Comparison of ENCODE assay signal across 9 cellular contexts in genomic region chr17:64216385-64217248, GRCh38. TPM values are rescaled to one million over a fixed set of nuclear protein-coding genes. Genes with fewer than 3 reads are reported as not detected.
DNase-seq lines count a peak whose midpoint lies in the region; ATAC-seq and TF ChIP-seq lines count a peak whose summit lies in the region.
"Had no signal": no experiment of that assay in that cellular context is flagged by ENCODE, and none has a peak within 500 bp of the region (broad histone marks: within the 10 kb centered on the region; RNA-seq: fewer than 3 reads in every experiment).

No MANE protein-coding gene starts in this region.

- H3K9me3 Mint-ChIP-seq in H9 = no peaks in the 10 kb centered on the region

- no peak overlapping the region for H2BK20ac ChIP-seq in H9 (ENCODE audit: low read depth, low read length, poor library complexity, severe bottlenecking)

- no peak overlapping the region for H2BK12ac ChIP-seq in H9 (ENCODE audit: insufficient read length, low read depth, low read length)

- H3K4me1 Mint-ChIP-seq in H9 = peaks cover 22 to 23% of the 10 kb centered on the region in 2 experiments

- DNase-seq in H9 (peak; percentile 78), T1000 (lab: John Stamatoyannopoulos, UW) (peak; percentile 35), thoracic aorta (ENCODE audit: low spot score) (no peak), NCI-H345 (lab: John Stamatoyannopoulos, UW) (no peak), NCI-H2029 (lab: John Stamatoyannopoulos, UW) (no peak)
- DNase-seq in activated effector memory CD4-positive, alpha-beta T cell treated with anti-CD3 and anti-CD28 coated beads, Interleukin-2, amount 50 U/mL, for 16 hours = no peak

- no CpG with 5 or more reads among the region's 11 CpGs for WGBS in H9 (ENCODE audit: extremely low coverage, insufficient read length, low lambda C conversion rate)

- no peak overlapping the region for H2BK120ac ChIP-seq in H9 (ENCODE audit: low read depth, low read length, poor library complexity, severe bottlenecking)

- H4K20me1 ChIP-seq in BLaER1 treated with 17β-estradiol and CSF1 and Interleukin-3, amounts not matched to agents 10 nM and 100 nM = peaks cover 0 to 42% (median 7%) of the 10 kb centered on the region in 11 experiments; a peak in 12 of 22 replicates
- H4K20me1 ChIP-seq in H9 (ENCODE audit: control insufficient read depth, insufficient read depth, insufficient read length) = no peaks in the 10 kb centered on the region

- H4K91ac ChIP-seq in H9 (ENCODE audit: insufficient read length, low read depth, low read length) = no peak overlapping the region

- peak overlapping the region; percentile 67 to 93 (median 77) for H3K4me2 ChIP-seq in BLaER1 treated with 17β-estradiol and CSF1 and Interleukin-3, amounts not matched to agents 10 nM and 100 nM
- H3K4me2 ChIP-seq in H9 (ENCODE audit: insufficient read depth, insufficient read length, low read length) = no peak overlapping the region

- peak; percentile 39; the same call in 2 of the 3 replicates for TF ChIP-seq CTCF in H9 (conservative IDR thresholded peaks at IDR 0.05)
- no peak for TF ChIP-seq CTCF in thoracic aorta (IDR thresholded peaks at IDR 0.05)

- peaks cover 0 to 7% (median 3%) of the 10 kb centered on the region in 11 experiments; a peak in 3 of 22 replicates for H3K9me3 ChIP-seq in BLaER1 treated with 17β-estradiol and CSF1 and Interleukin-3, amounts not matched to agents 10 nM and 100 nM (replicated peaks in 1 of 11)
- H3K9me3 ChIP-seq in H9 (ENCODE audit: control insufficient read depth, low read depth, low read length) (no peaks in the 10 kb centered on the region), iPS-15b (ENCODE audit: control insufficient read depth, insufficient read depth, low read length) (no peaks in the 10 kb centered on the region), thoracic aorta (no peaks in the 10 kb centered on the region)

- H3K23me2 ChIP-seq in H9 (ENCODE audit: insufficient read length, low read depth, low read length, poor library complexity, severe bottlenecking) = no peaks in the 10 kb centered on the region

- H2BK15ac ChIP-seq in H9 (ENCODE audit: low read depth, low read length) = no peak overlapping the region

- peaks cover 25 to 33% (median 26%) of the 10 kb centered on the region in 11 experiments for H3K36me3 ChIP-seq in BLaER1 treated with 17β-estradiol and CSF1 and Interleukin-3, amounts not matched to agents 10 nM and 100 nM
- H3K36me3 ChIP-seq in iPS-15b (ENCODE audit: control insufficient read depth, insufficient read depth, low read length) (no peaks in the 10 kb centered on the region), thoracic aorta (peaks cover 6% of the 10 kb centered on the region)

- peak overlapping the region; percentile 8 to 75 (median 55); a peak in 20 of 22 replicates for H3K27ac ChIP-seq in BLaER1 treated with 17β-estradiol and CSF1 and Interleukin-3, amounts not matched to agents 10 nM and 100 nM
- H3K27ac ChIP-seq in H9 (ENCODE audit: insufficient read length, low read depth, low read length) (no peak overlapping the region), thoracic aorta (peak overlapping the region; percentile 75 to 83)

- H2AK5ac ChIP-seq in H9 (ENCODE audit: insufficient read length, low read length) = no peak overlapping the region

- H3K4me3 Mint-ChIP-seq in H9 = no peak overlapping the region
- H3K4me3 Mint-ChIP-seq: activated naive CD4-positive, alpha-beta T cell treated with anti-CD3 and anti-CD28 coated beads, Interleukin-2, amount 50 U/mL, for 24 hours had no signal

- peaks cover 26 to 40% (median 35%) of the 10 kb centered on the region in 10 experiments for H3K4me1 ChIP-seq in BLaER1 treated with 17β-estradiol and CSF1 and Interleukin-3, amounts not matched to agents 10 nM and 100 nM
- H3K4me1 ChIP-seq in H9 (ENCODE audit: insufficient read depth, low read length) (peaks cover 4% of the 10 kb centered on the region; the same call in 1 of the 2 replicates), iPS-15b (ENCODE audit: control insufficient read depth, insufficient read depth, low read length) (peaks cover 9% of the 10 kb centered on the region), thoracic aorta (ENCODE audit: control insufficient read depth in 1 of 2, low read depth in 2 of 2) (peaks cover 33 to 56% of the 10 kb centered on the region in 2 donors)

- H3K27me3 ChIP-seq in BLaER1 treated with 17β-estradiol and CSF1 and Interleukin-3, amounts not matched to agents 10 nM and 100 nM = no peaks in the 10 kb centered on the region
- H3K27me3 ChIP-seq in H9 (ENCODE audit: insufficient read depth, low read length) (no peaks in the 10 kb centered on the region), iPS-15b (ENCODE audit: control insufficient read depth, insufficient read depth, low read length) (no peaks in the 10 kb centered on the region), thoracic aorta (replicated peaks; ENCODE audit: insufficient read depth) (no peaks in the 10 kb centered on the region)

- no peaks in the 10 kb centered on the region for H3K27me3 Mint-ChIP-seq in H9 (ENCODE audit: low read depth)
- H3K27me3 Mint-ChIP-seq: activated naive CD4-positive, alpha-beta T cell treated with anti-CD3 and anti-CD28 coated beads, Interleukin-2, amount 50 U/mL, for 24 hours had no signal

- peaks cover 2 to 17% (median 13%) of the 10 kb centered on the region in 3 experiments for H3K36me3 Mint-ChIP-seq in H9 (ENCODE audit: insufficient read depth in 1 of 3, low read depth in 3 of 3)

- 0 out of 2 replicates have a peak, but pooled peaks cover 3% of the 10 kb centered on the region for H3K79me2 ChIP-seq in H9 (ENCODE audit: insufficient read depth, low read length)

- H4K5ac ChIP-seq in H9 (ENCODE audit: insufficient read length, low read depth, low read length) = no peak overlapping the region

- no peak overlapping the region for H3K14ac ChIP-seq in H9 (ENCODE audit: insufficient read depth, low read length)

- no peak overlapping the region for H2BK5ac ChIP-seq in H9 (ENCODE audit: insufficient read length, low read length)

- no peak overlapping the region for H3K56ac ChIP-seq in H9 (ENCODE audit: insufficient read length, low read depth, low read length)

- H3K4ac ChIP-seq in H9 (ENCODE audit: low read depth, low read length) = no peak overlapping the region

- H3K9ac ChIP-seq in BLaER1 treated with 17β-estradiol and CSF1 and Interleukin-3, amounts not matched to agents 10 nM and 100 nM = peak overlapping the region; percentile 9 to 68 (median 51); a peak in 18 of 22 replicates
- H3K9ac ChIP-seq in H9 (ENCODE audit: extremely low read depth, insufficient read length, low read length) (no peak overlapping the region), iPS-15b (ENCODE audit: low read depth, low read length) (peak overlapping the region; percentile 51)

- H3K4me3 ChIP-seq in BLaER1 treated with 17β-estradiol and CSF1 and Interleukin-3, amounts not matched to agents 10 nM and 100 nM = peak overlapping the region in 2 of 10 experiments; percentile 2 to 17; a peak in 2 of 20 replicates
- H3K4me3 ChIP-seq in iPS-15b (ENCODE audit: low read depth, low read length) (no peak overlapping the region), thoracic aorta (no peak overlapping the region)

- peaks cover 9% of the 10 kb centered on the region for H3K79me1 ChIP-seq in H9 (ENCODE audit: insufficient read depth, low read depth, low read length, poor library complexity, severe bottlenecking)

- no peak overlapping the region for H3K23ac ChIP-seq in H9 (ENCODE audit: insufficient read length, low read depth, low read length)

- no peak overlapping the region for H2AFZ ChIP-seq in H9 (ENCODE audit: low read length)

- H3T11ph ChIP-seq in H9 (ENCODE audit: low read length) = no peak overlapping the region

- no peak overlapping the region for H3K18ac ChIP-seq in H9 (ENCODE audit: insufficient read length, low read depth, low read length)

- ATAC-seq in thoracic aorta (ENCODE audit: insufficient number of reproducible peaks, low FRiP score, low read depth) = peak; percentile 29

- H4K8ac ChIP-seq in H9 (replicated peaks; ENCODE audit: insufficient read length, low read depth, low read length) = no peak overlapping the region

- peak overlapping the region; percentile 41 to 78 (median 56) for H3K27ac Mint-ChIP-seq in H9

RNA-seq across cellular contexts. Expression of gene TEX2, which starts 46.4 kb away (rescaled TPM):
- total RNA-seq in H9 (2021) (12.2 and 12.4 TPM in 2 replicates), thoracic aorta (10 to 100 TPM; 27.5 to 70.7 TPM)

Comparison
In these comparisons a context has a peak if more than half of its experiments do, and no peak if none do; other contexts are left out.
1. DNase-seq: peak in H9 (single experiment) and T1000 (single experiment); none in thoracic aorta (single experiment), activated effector memory CD4-positive, alpha-beta T cell treated with anti-CD3 and anti-CD28 coated beads, Interleukin-2, amount 50 U/mL, for 16 hours (single experiment), NCI-H345 (single experiment) and NCI-H2029 (single experiment).